ENCODE assay signal across 1 cellular context in genomic region chr12:46084666-46085631, GRCh38.
TF ChIP-seq lines count a peak whose summit lies in the region.

No MANE protein-coding gene starts in this region.

TF ChIP-seq in GM23338, 12 proteins besides CTCF, POLR2A, EP300 and RAD21 (continued from another document):
- TF ChIP-seq ZNF462 (CRISPR knock-in tag; IDR thresholded peaks at IDR 0.05) (no peak), CREB1 (CRISPR knock-in tag; IDR thresholded peaks at IDR 0.05; ENCODE audit: low read depth) (no peak), NANOG (IDR thresholded peaks at IDR 0.05; ENCODE audit: borderline replicate concordance) (no peak), STAT1 (IDR thresholded peaks at IDR 0.05; ENCODE audit: unreplicated experiment) (no peak), ZNF331 (CRISPR knock-in tag; IDR thresholded peaks at IDR 0.05; ENCODE audit: low read depth) (no peak)
